ENCODE assay signal across 8 cellular contexts in the genomic region with DNA sequence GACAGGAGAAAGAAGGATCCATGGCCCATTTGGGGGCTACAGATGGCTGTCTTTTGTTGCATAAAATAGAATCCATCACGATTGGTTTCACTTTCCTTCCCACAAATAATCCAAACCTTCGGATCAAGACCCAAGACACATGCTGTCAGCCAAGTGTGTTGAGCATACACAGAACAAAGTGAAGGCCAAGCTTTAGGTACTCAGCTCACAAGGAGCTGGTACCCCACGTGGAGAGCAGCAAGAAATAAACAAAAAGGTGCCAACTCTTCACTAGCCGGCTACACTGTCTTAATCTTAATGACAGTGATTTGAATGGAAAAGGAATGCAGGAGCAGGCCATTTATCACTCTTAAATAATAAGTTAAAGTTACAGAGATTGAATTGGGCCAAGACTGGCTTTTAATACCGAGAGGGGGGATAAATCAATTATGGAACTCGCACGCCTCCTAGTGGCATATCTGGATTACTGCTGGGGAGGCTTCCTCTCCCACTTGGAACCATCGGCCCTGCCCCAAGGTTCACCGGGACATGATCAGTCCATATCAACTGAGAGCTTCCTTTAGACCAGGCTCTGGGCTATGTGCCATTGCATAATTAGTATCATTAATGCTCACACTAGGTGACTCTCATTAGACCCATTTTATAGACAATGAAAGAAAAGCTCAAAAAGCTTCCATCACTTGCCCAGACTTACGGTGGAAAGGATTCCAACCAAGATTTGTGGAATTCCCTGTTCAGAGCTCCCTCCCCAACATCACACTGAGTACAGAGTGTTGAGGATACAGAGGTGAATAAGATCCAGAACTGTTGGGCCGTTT.
DNase-seq lines count a peak whose midpoint lies in the region; ATAC-seq and TF ChIP-seq lines count a peak whose summit lies in the region.

No MANE protein-coding gene starts in this region.

- H3K9me3 ChIP-seq in uterus, result no peaks in the 10 kb centered on the region

- H3K4me1 Mint-ChIP-seq in nephron progenitor cell, result peaks cover 10% of the 10 kb centered on the region

- no peaks in the 10 kb centered on the region for H3K4me1 ChIP-seq in uterus

- no peak for TF ChIP-seq POLR2A in uterus (IDR thresholded peaks at IDR 0.05)

- TF ChIP-seq CTCF in WI38 (IDR thresholded peaks at IDR 0.05; ENCODE audit: low read depth, low read length) (peak; percentile 83), nephron progenitor cell (IDR thresholded peaks at IDR 0.05) (peak; percentile 88), uterus (IDR thresholded peaks at IDR 0.05) (peak; percentile 58 to 70 (median 66))

- H3K4me3 Mint-ChIP-seq in nephron progenitor cell, result no peak overlapping the region

- H3K27ac Mint-ChIP-seq in nephron progenitor cell, result no peak overlapping the region

- no peaks in the 10 kb centered on the region for H3K27me3 ChIP-seq in uterus

- no peaks in the 10 kb centered on the region for H3K36me3 Mint-ChIP-seq in nephron progenitor cell (ENCODE audit: low read depth)

- H3K27me3 Mint-ChIP-seq in nephron progenitor cell (ENCODE audit: low read depth, poor library complexity), result no peaks in the 10 kb centered on the region

- no peaks in the 10 kb centered on the region for H3K36me3 ChIP-seq in uterus

- H3K9me3 Mint-ChIP-seq in nephron progenitor cell, result peaks cover 3% of the 10 kb centered on the region

- intact Hi-C loops in uterus (cut with DNase I; ENCODE audit: low total_unique reads), result no loop called here

- DNase-seq in DMS114 treated with DMSO at 0.1 percent for 48 hours (lab: John Stamatoyannopoulos, UW; ENCODE audit: unreplicated experiment), result peak; percentile 15
- DNase-seq in NCI-H1092 treated with DMSO at 0.1 percent for 48 hours (lab: John Stamatoyannopoulos, UW), result peak; percentile 66
- DNase-seq in fibroblast of gingiva (ENCODE audit: low read depth), result peak; percentile 36
- DNase-seq in nephron progenitor cell, result peak; percentile 66
- peak; percentile 37 to 39 for DNase-seq in uterus

- H3K4me3 ChIP-seq in WI38 (ENCODE audit: low read depth, low read length) (no peak overlapping the region), uterus (no peak overlapping the region)

- ATAC-seq in GM21529 (IDR thresholded peaks at IDR 0.05; ENCODE audit: unreplicated experiment) (peak; percentile 58), GM21515 (IDR thresholded peaks at IDR 0.05; ENCODE audit: unreplicated experiment) (no peak)

- H3K27ac ChIP-seq in uterus, result no peak overlapping the region

Comparison
In these comparisons a context has a peak if more than half of its experiments do, and no peak if none do; other contexts are left out.
1. DNase-seq: peak in every context shown above with its lines; median percentile 66 in NCI-H1092 treated with DMSO at 0.1 percent for 48 hours; 66 in nephron progenitor cell; 38 in uterus; 36 in fibroblast of gingiva; 15 in DMS114 treated with DMSO at 0.1 percent for 48 hours.